ENCODE assay signal across 23 cellular contexts in genomic region chr11:15118431-15118830, GRCh38. TPM values are rescaled to one million over a fixed set of nuclear protein-coding genes. Genes with fewer than 3 reads are reported as not detected.
DNase-seq lines count a peak whose midpoint lies in the region; ATAC-seq and TF ChIP-seq lines count a peak whose summit lies in the region.
"Had no signal": no experiment of that assay in that cellular context is flagged by ENCODE, and none has a peak within 500 bp of the region (broad histone marks: within the 10 kb centered on the region; RNA-seq: fewer than 3 reads in every experiment).

No MANE protein-coding gene starts in this region.

- peaks cover 5% of the 10 kb centered on the region for H3K4me1 ChIP-seq in psoas muscle

- no peaks in the 10 kb centered on the region for H3K36me3 ChIP-seq in psoas muscle (ENCODE audit: insufficient read depth in 1 of 2, low read depth in 1 of 2)
- H3K36me3 ChIP-seq: heart right ventricle, thoracic aorta had no signal

- H3K4me3 Mint-ChIP-seq in activated naive CD8-positive, alpha-beta T cell treated with anti-CD3 and anti-CD28 coated beads, Interleukin-2, amount 10 ng/mL, durations not matched to agents 7 days and 5 days: no peak overlapping the region
- H3K4me3 Mint-ChIP-seq: activated B cell treated with CpG ODN at 0.5 μM for 24 hours; activated naive CD8-positive, alpha-beta T cell; naive B cell had no signal

- H3K36me3 Mint-ChIP-seq in activated naive CD8-positive, alpha-beta T cell treated with anti-CD3 and anti-CD28 coated beads, Interleukin-2, amount 10 ng/mL, durations not matched to agents 7 days and 5 days: no peaks in the 10 kb centered on the region
- H3K36me3 Mint-ChIP-seq: activated naive CD8-positive, alpha-beta T cell had no signal

- no peak overlapping the region for H3K4me3 ChIP-seq in psoas muscle
- H3K4me3 ChIP-seq: heart right ventricle, skin epidermis, thoracic aorta had no signal

- H3K27ac ChIP-seq in psoas muscle: no peak overlapping the region
- H3K27ac ChIP-seq: heart right ventricle, skin epidermis, thoracic aorta had no signal

- DNase-seq in stimulated activated CD4-positive, alpha-beta T cell treated with anti-CD3 and anti-CD28 coated beads, Interleukin-1b, Interleukin-23, amount 100 ng/mL, for 48 hours: peak; percentile 8
- DNase-seq in stimulated activated CD4-positive, alpha-beta T cell treated with anti-CD3 and anti-CD28 coated beads, Interleukin-2, amount 100 ng/mL, for 24 hours: no peak
- no peak for DNase-seq in activated naive CD8-positive, alpha-beta T cell treated with anti-CD3 and anti-CD28 coated beads, Interleukin-2, amount 10 ng/mL, durations not matched to agents 7 days and 5 days
- no peak for DNase-seq in NCI-H187 treated with DMSO at 0.1 percent for 48 hours (lab: John Stamatoyannopoulos, UW)
- DNase-seq in psoas muscle: no peak
- no peak for DNase-seq in NCI-H1694 treated with DMSO at 0.1 percent for 48 hours (lab: John Stamatoyannopoulos, UW)
- DNase-seq: activated B cell treated with CpG ODN at 0.5 μM for 24 hours; H7; heart right ventricle; naive B cell; NCI-H1930; NCI-H510A; SHP77; stimulated activated CD4-positive, alpha-beta T cell treated with anti-CD3 and anti-CD28 coated beads, Interleukin-4, amount 100 ng/mL, for 4 hours; stimulated activated CD8-positive, alpha-beta memory T cell treated with anti-CD3 and anti-CD28 coated beads, Interleukin-4, amount 100 ng/mL, for 48 hours had no signal

- H3K9me3 Mint-ChIP-seq in activated naive CD8-positive, alpha-beta T cell treated with anti-CD3 and anti-CD28 coated beads, Interleukin-2, amount 10 ng/mL, durations not matched to agents 7 days and 5 days: peaks cover 4% of the 10 kb centered on the region
- H3K9me3 Mint-ChIP-seq: activated B cell treated with CpG ODN at 0.5 μM for 24 hours, naive B cell had no signal

- no peaks in the 10 kb centered on the region for H3K9me3 ChIP-seq in psoas muscle
- H3K9me3 ChIP-seq: heart right ventricle, thoracic aorta had no signal

- TF ChIP-seq CTCF in psoas muscle (IDR thresholded peaks at IDR 0.05): no peak

- peaks cover 0 to 43% (median 6%) of the 10 kb centered on the region in 3 donors for H3K27me3 ChIP-seq in psoas muscle (ENCODE audit: insufficient read depth in 3 of 3, low read length in 2 of 3)

- intact Hi-C loops in psoas muscle (cut with DNase I): no loop called here

- POLR2A ChIA-PET in activated naive CD8-positive, alpha-beta T cell treated with anti-CD3 and anti-CD28 coated beads, Interleukin-2, amount 10 ng/mL, durations not matched to agents 7 days and 5 days (lab: Charles Lee): interaction anchor here (0.6 to 1.3 kb wide), 2 partner anchors 16 to 111 kb away, joined by 3 read pairs; no protein-coding TSS in a partner anchor

- H3K27me3 Mint-ChIP-seq in activated naive CD8-positive, alpha-beta T cell treated with anti-CD3 and anti-CD28 coated beads, Interleukin-2, amount 10 ng/mL, durations not matched to agents 7 days and 5 days: peaks cover 51% of the 10 kb centered on the region

- H3K27ac Mint-ChIP-seq in activated naive CD8-positive, alpha-beta T cell treated with anti-CD3 and anti-CD28 coated beads, Interleukin-2, amount 10 ng/mL, durations not matched to agents 7 days and 5 days: no peak overlapping the region
- H3K27ac Mint-ChIP-seq: activated B cell treated with CpG ODN at 0.5 μM for 24 hours; activated naive CD8-positive, alpha-beta T cell; naive B cell had no signal

- ATAC-seq in HG02938 (IDR thresholded peaks at IDR 0.05; ENCODE audit: unreplicated experiment) (peak; percentile 33), psoas muscle (no peak), HG02571 (IDR thresholded peaks at IDR 0.05; ENCODE audit: unreplicated experiment) (no peak)
- ATAC-seq in activated naive CD8-positive, alpha-beta T cell treated with anti-CD3 and anti-CD28 coated beads, Interleukin-2, amount 10 ng/mL, durations not matched to agents 7 days and 5 days (ENCODE audit: low read depth): peak; percentile 84

- peaks cover 32% of the 10 kb centered on the region for H3K4me1 Mint-ChIP-seq in activated naive CD8-positive, alpha-beta T cell treated with anti-CD3 and anti-CD28 coated beads, Interleukin-2, amount 10 ng/mL, durations not matched to agents 7 days and 5 days

RNA-seq across cellular contexts. Expression of gene INSC, which starts 3.7 kb away (rescaled TPM):
- under 1 TPM in 1 of 2 experiments, not detected in 1; 0.23 TPM for total RNA-seq in activated naive CD8-positive, alpha-beta T cell treated with anti-CD3 and anti-CD28 coated beads, Interleukin-2, amount 10 ng/mL, durations not matched to agents 7 days and 5 days
- total RNA-seq in psoas muscle: not detected
- polyA plus RNA-seq in psoas muscle: 1 to 10 TPM in 1 of 3 donors, under 1 TPM in 1, not detected in 1; 0.04 to 1.2 TPM
- total RNA-seq: activated B cell treated with CpG ODN at 0.5 μM for 24 hours, Daoy, H7, lung microvascular endothelial cell had no signal

RNA-seq across cellular contexts. Expression of gene CALCB, which starts 45.0 kb away (rescaled TPM):
- total RNA-seq in activated naive CD8-positive, alpha-beta T cell treated with anti-CD3 and anti-CD28 coated beads, Interleukin-2, amount 10 ng/mL, durations not matched to agents 7 days and 5 days: 1 to 10 TPM in 1 of 2 experiments, under 1 TPM in 1; 1.00 to 1.3 TPM
- total RNA-seq in psoas muscle: 10 to 100 TPM in 1 of 4 donors, 1 to 10 TPM in 1, not detected in 2; 1.4 to 29.1 TPM
- polyA plus RNA-seq in psoas muscle: under 1 TPM in 2 of 3 donors, not detected in 1; 0.10 to 0.20 TPM
- total RNA-seq: Daoy, lung microvascular endothelial cell, posterior vena cava had no signal

Comparison
In these comparisons a context has a peak if more than half of its experiments do, and no peak if none do; other contexts are left out.
1. ATAC-seq: peak in HG02938 (single experiment) and activated naive CD8-positive, alpha-beta T cell treated with anti-CD3 and anti-CD28 coated beads, Interleukin-2, amount 10 ng/mL, durations not matched to agents 7 days and 5 days (single experiment); none in psoas muscle (0 of 4) and HG02571 (single experiment).